14 cellular contexts compared by ENCODE assay signal in genomic region chr7:45720989-45721388, GRCh38.
"Had no signal": no experiment of that assay in that cellular context is flagged by ENCODE, and none has a peak within 500 bp of the region (broad histone marks: within the 10 kb centered on the region; RNA-seq: fewer than 3 reads in every experiment).

No MANE protein-coding gene starts in this region.

- H3K4me3 ChIP-seq: esophagus squamous epithelium, gastroesophageal sphincter, sigmoid colon, stomach had no signal

- H3K27me3 Mint-ChIP-seq: dendritic cell treated with granulocyte-macrophage colony-stimulating factor and Interleukin-4, amounts not matched to agents 40 ng/mL and 50 ng/mL, for 4 days; naive thymus-derived CD4-positive, alpha-beta T cell had no signal

- H3K27ac ChIP-seq: esophagus squamous epithelium, gastroesophageal sphincter, sigmoid colon, stomach had no signal

- H3K4me1 ChIP-seq: esophagus squamous epithelium, gastroesophageal sphincter, sigmoid colon, stomach had no signal

- H3K9me3 ChIP-seq: esophagus squamous epithelium, gastroesophageal sphincter, sigmoid colon, stomach had no signal

- H3K27ac Mint-ChIP-seq: dendritic cell treated with granulocyte-macrophage colony-stimulating factor and Interleukin-4, amounts not matched to agents 40 ng/mL and 50 ng/mL, for 4 days; nephron progenitor cell had no signal

- H3K9me3 Mint-ChIP-seq: dendritic cell treated with granulocyte-macrophage colony-stimulating factor and Interleukin-4, amounts not matched to agents 40 ng/mL and 50 ng/mL, for 4 days; naive thymus-derived CD4-positive, alpha-beta T cell had no signal

- H3K27me3 ChIP-seq: esophagus squamous epithelium, gastroesophageal sphincter, sigmoid colon, stomach had no signal

- H3K4me1 Mint-ChIP-seq: nephron progenitor cell had no signal

- H3K4me3 Mint-ChIP-seq: dendritic cell treated with granulocyte-macrophage colony-stimulating factor and Interleukin-4, amounts not matched to agents 40 ng/mL and 50 ng/mL, for 4 days; naive thymus-derived CD4-positive, alpha-beta T cell; nephron progenitor cell had no signal

- DNase-seq: esophagus squamous epithelium; foreskin fibroblast; left colon; mesendoderm; naive thymus-derived CD4-positive, alpha-beta T cell; nephron progenitor cell; sigmoid colon; small intestine; stimulated activated CD4-positive, alpha-beta T cell treated with anti-CD3 and anti-CD28 coated beads, Interleukin-12 subunit alpha, Interleukin-12 subunit beta, amount 100 ng/mL, for 4 hours; stimulated activated naive CD4-positive, alpha-beta T cell; stomach; trophoblast cell had no signal
